In genomic region chr17:3723556-3724372, GRCh38 we compare ENCODE assay signal across 1 cellular context.
TF ChIP-seq lines count a peak whose summit lies in the region.

Gene HASPIN, plus strand, starts transcription at chr17:3723903. Its CDS starts 33 bp downstream, at chr17:3723936.

TF ChIP-seq in A549, 52 proteins besides CTCF, POLR2A, EP300 and RAD21 (continued from another document):
- TF ChIP-seq HMGXB4 (CRISPR knock-in tag; IDR thresholded peaks at IDR 0.05; ENCODE audit: borderline replicate concordance) (peak; percentile 77; the same call in 1 of the 2 replicates), JUN (IDR thresholded peaks at IDR 0.05) (peak; percentile 73 to 92; a peak in 3 of 5 replicates), E2F6 (IDR thresholded peaks at IDR 0.05; ENCODE audit: borderline replicate concordance, low read depth) (peak; percentile 84), MAX (IDR thresholded peaks at IDR 0.05) (peak; percentile 83), TFCP2L1 (CRISPR knock-in tag; IDR thresholded peaks at IDR 0.05) (0 out of 2 replicates have a peak, but pooled peaks have one; percentile 40), GATA3 (IDR thresholded peaks at IDR 0.05; ENCODE audit: borderline replicate concordance) (peak; percentile 85), KDM1A (IDR thresholded peaks at IDR 0.05; ENCODE audit: low read depth) (no peak), CEBPB (IDR thresholded peaks at IDR 0.05) (no peak; a peak in 1 of 4 replicates), FOXS1 (CRISPR knock-in tag; IDR thresholded peaks at IDR 0.05) (no peak)
TF ChIP-seq in A549: peak in this region for 12.
